In the genomic region with DNA sequence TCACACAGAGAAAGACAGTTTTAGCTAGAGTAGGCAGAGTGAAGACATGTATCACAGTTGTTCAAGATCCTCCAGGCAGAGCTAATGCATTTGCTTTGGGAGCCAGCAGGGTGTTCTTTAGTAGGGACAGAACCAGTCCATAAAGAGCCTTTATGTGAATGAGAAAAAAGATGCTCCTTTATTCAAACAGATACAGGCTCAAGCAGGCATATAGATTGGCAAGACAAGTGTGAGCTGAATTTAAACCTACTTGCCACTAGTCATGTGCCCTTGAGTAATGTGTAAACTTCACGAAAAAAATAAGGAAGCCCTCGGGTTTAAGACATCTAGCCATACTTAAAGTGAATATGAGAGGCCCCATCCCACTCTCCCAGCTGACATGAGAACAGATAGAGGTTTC, we compare ENCODE assay signal across 24 cellular contexts.
"Had no signal": no experiment of that assay in that cellular context is flagged by ENCODE, and none has a peak within 500 bp of the region (broad histone marks: within the 10 kb centered on the region; RNA-seq: fewer than 3 reads in every experiment).

No MANE protein-coding gene starts in this region.

- H3K4me1 ChIP-seq: adrenal gland, SJSA1 had no signal

- H3K36me3 Mint-ChIP-seq: activated naive CD8-positive, alpha-beta T cell treated with anti-CD3 and anti-CD28 coated beads, Interleukin-2, amount 10 ng/mL, durations not matched to agents 7 days and 5 days had no signal

- H3K4me3 ChIP-seq: adrenal gland, MG63, SJSA1 had no signal

- H3K36me3 ChIP-seq: adrenal gland, MG63, SJSA1 had no signal

- H3K9me3 Mint-ChIP-seq: activated B cell treated with CpG ODN at 0.5 μM for 24 hours; activated CD4-positive, alpha-beta memory T cell treated with anti-CD3 and anti-CD28 coated beads, Interleukin-2, amount 10 ng/mL, durations not matched to agents 7 days and 5 days; activated CD4-positive, alpha-beta T cell treated with anti-CD3 and anti-CD28 coated beads, Interleukin-2, amount 10 ng/mL, durations not matched to agents 7 days and 5 days; activated naive CD8-positive, alpha-beta T cell treated with anti-CD3 and anti-CD28 coated beads, Interleukin-2, amount 10 ng/mL, durations not matched to agents 7 days and 5 days; activated T-helper 17 cell treated with anti-CD3 and anti-CD28 coated beads, Interleukin-2, amount 50 U/mL, for 72 hours; central memory CD8-positive, alpha-beta T cell; T-helper 1 cell treated with Interleukin-12 subunit alpha and Interleukin-12 subunit beta and Interleukin-4 antibody, amounts not matched to agents 30 μg/mL and 1 μg/mL, for 36 hours had no signal

- ATAC-seq: activated T-helper 17 cell treated with anti-CD3 and anti-CD28 coated beads, Interleukin-2, amount 50 U/mL, for 72 hours; PC-3 had no signal

- H3K27ac Mint-ChIP-seq: activated B cell treated with CpG ODN at 0.5 μM for 24 hours; activated CD4-positive, alpha-beta memory T cell treated with anti-CD3 and anti-CD28 coated beads, Interleukin-2, amount 10 ng/mL, durations not matched to agents 7 days and 5 days; activated CD4-positive, alpha-beta T cell treated with anti-CD3 and anti-CD28 coated beads, Interleukin-2, amount 10 ng/mL, durations not matched to agents 7 days and 5 days; activated naive CD8-positive, alpha-beta T cell treated with anti-CD3 and anti-CD28 coated beads, Interleukin-2, amount 10 ng/mL, durations not matched to agents 7 days and 5 days; activated T-helper 17 cell treated with anti-CD3 and anti-CD28 coated beads, Interleukin-2, amount 50 U/mL, for 72 hours; T-helper 1 cell treated with Interleukin-12 subunit alpha and Interleukin-12 subunit beta and Interleukin-4 antibody, amounts not matched to agents 30 μg/mL and 1 μg/mL, for 36 hours had no signal

- DNase-seq: activated B cell treated with CpG ODN at 0.5 μM for 24 hours; activated CD4-positive, alpha-beta memory T cell treated with anti-CD3 and anti-CD28 coated beads, Interleukin-2, amount 10 ng/mL, durations not matched to agents 7 days and 5 days; activated CD4-positive, alpha-beta T cell treated with anti-CD3 and anti-CD28 coated beads for 1 hour; activated CD4-positive, alpha-beta T cell treated with anti-CD3 and anti-CD28 coated beads, Interleukin-2, amount 10 ng/mL, durations not matched to agents 7 days and 5 days; activated gamma-delta T cell; activated naive CD4-positive, alpha-beta T cell treated with anti-CD3 and anti-CD28 coated beads, Interleukin-2, amount 50 U/mL, for 16 hours; activated naive CD8-positive, alpha-beta T cell treated with anti-CD3 and anti-CD28 coated beads, Interleukin-2, amount 10 ng/mL, durations not matched to agents 7 days and 5 days; activated T-cell treated with anti-CD3 and anti-CD28 coated beads for 4 hours; activated T-cell treated with anti-CD3 and anti-CD28 coated beads, Interleukin-2, amount 50 U/mL, for 48 hours; adrenal gland; anterior cingulate cortex; MG63; NCI-H1105 treated with DMSO at 0.1 percent for 48 hours; NCI-H1436 treated with DMSO at 0.1 percent for 48 hours; NCI-H187; NCI-H2081; NCI-H510A treated with DMSO at 0.1 percent for 48 hours; NCI-H69; PC-3; SHP77 had no signal

- H3K4me1 Mint-ChIP-seq: activated B cell treated with CpG ODN at 0.5 μM for 24 hours; activated CD4-positive, alpha-beta memory T cell treated with anti-CD3 and anti-CD28 coated beads, Interleukin-2, amount 10 ng/mL, durations not matched to agents 7 days and 5 days; activated CD4-positive, alpha-beta T cell treated with anti-CD3 and anti-CD28 coated beads, Interleukin-2, amount 10 ng/mL, durations not matched to agents 7 days and 5 days; activated naive CD8-positive, alpha-beta T cell treated with anti-CD3 and anti-CD28 coated beads, Interleukin-2, amount 10 ng/mL, durations not matched to agents 7 days and 5 days; activated T-helper 17 cell treated with anti-CD3 and anti-CD28 coated beads, Interleukin-2, amount 50 U/mL, for 72 hours; central memory CD8-positive, alpha-beta T cell had no signal

- H3K27me3 ChIP-seq: adrenal gland, MG63, SJSA1 had no signal

- H3K4me3 Mint-ChIP-seq: activated B cell treated with CpG ODN at 0.5 μM for 24 hours; activated CD4-positive, alpha-beta memory T cell treated with anti-CD3 and anti-CD28 coated beads, Interleukin-2, amount 10 ng/mL, durations not matched to agents 7 days and 5 days; activated CD4-positive, alpha-beta T cell treated with anti-CD3 and anti-CD28 coated beads, Interleukin-2, amount 10 ng/mL, durations not matched to agents 7 days and 5 days; activated naive CD8-positive, alpha-beta T cell treated with anti-CD3 and anti-CD28 coated beads, Interleukin-2, amount 10 ng/mL, durations not matched to agents 7 days and 5 days; activated T-helper 17 cell treated with anti-CD3 and anti-CD28 coated beads, Interleukin-2, amount 50 U/mL, for 72 hours; central memory CD8-positive, alpha-beta T cell; T-helper 1 cell treated with Interleukin-12 subunit alpha and Interleukin-12 subunit beta and Interleukin-4 antibody, amounts not matched to agents 30 μg/mL and 1 μg/mL, for 36 hours had no signal

- H3K27ac ChIP-seq: adrenal gland, SJSA1 had no signal

- H3K9me3 ChIP-seq: adrenal gland, SJSA1 had no signal
